Comparison of ENCODE assay signal across 3 cellular contexts in genomic region chr4:125649452-125649851, GRCh38.
TF ChIP-seq lines count a peak whose summit lies in the region.

No MANE protein-coding gene starts in this region.

TF ChIP-seq in GM23338, 12 proteins besides CTCF, POLR2A, EP300 and RAD21 (continues in another document):
- TF ChIP-seq EZH2 (IDR thresholded peaks at IDR 0.05; ENCODE audit: low read depth, unreplicated experiment): no peak
- TF ChIP-seq CREB1 (CRISPR knock-in tag; IDR thresholded peaks at IDR 0.05; ENCODE audit: low read depth): no peak
- no peak for TF ChIP-seq EZH2phosphoT487 (IDR thresholded peaks at IDR 0.05; ENCODE audit: unreplicated experiment)
- no peak for TF ChIP-seq ZNF114 (CRISPR knock-in tag; IDR thresholded peaks at IDR 0.05)
- TF ChIP-seq STAT1 (IDR thresholded peaks at IDR 0.05; ENCODE audit: unreplicated experiment): no peak
- TF ChIP-seq ZNF331 (CRISPR knock-in tag; IDR thresholded peaks at IDR 0.05; ENCODE audit: low read depth): no peak
- TF ChIP-seq REST (IDR thresholded peaks at IDR 0.05; ENCODE audit: unreplicated experiment): no peak
- no peak for TF ChIP-seq POLR2AphosphoS5 (IDR thresholded peaks at IDR 0.05; ENCODE audit: low read depth)
- TF ChIP-seq NANOG (IDR thresholded peaks at IDR 0.05; ENCODE audit: borderline replicate concordance): no peak

TF ChIP-seq in HCT116, 20 proteins besides CTCF, POLR2A, EP300 and RAD21:
- TF ChIP-seq SIN3A (IDR thresholded peaks at IDR 0.05; ENCODE audit: low read depth) (no peak), CEBPB (IDR thresholded peaks at IDR 0.05; ENCODE audit: low read depth) (no peak), SRF (IDR thresholded peaks at IDR 0.05; ENCODE audit: low read depth) (no peak), TCF7L2 (IDR thresholded peaks at IDR 0.05; ENCODE audit: borderline replicate concordance, extremely low read depth, insufficient read depth, insufficient read length) (no peak), JUND (IDR thresholded peaks at IDR 0.05) (no peak), YY1 (IDR thresholded peaks at IDR 0.05; ENCODE audit: extremely low read depth, insufficient replicate concordance, low read depth, low read length) (no peak), ZNF274 (IDR thresholded peaks at IDR 0.05; ENCODE audit: low read depth, low read length) (no peak), FOSL1 (IDR thresholded peaks at IDR 0.05; ENCODE audit: low read depth) (no peak), SP1 (IDR thresholded peaks at IDR 0.05; ENCODE audit: low read depth) (no peak), CBX3 (IDR thresholded peaks at IDR 0.05; ENCODE audit: low read depth) (no peak), ZBTB33 (IDR thresholded peaks at IDR 0.05; ENCODE audit: extremely low read depth, insufficient replicate concordance, low read length) (no peak), ELF1 (IDR thresholded peaks at IDR 0.05; ENCODE audit: borderline replicate concordance, low read depth) (no peak), EZH2 (IDR thresholded peaks at IDR 0.05) (no peak), POLR2AphosphoS5 (IDR thresholded peaks at IDR 0.05; ENCODE audit: low read depth, low read length) (no peak), EZH2phosphoT487 (IDR thresholded peaks at IDR 0.05; ENCODE audit: borderline replicate concordance) (no peak), ZFX (IDR thresholded peaks at IDR 0.05) (no peak), REST (IDR thresholded peaks at IDR 0.05; ENCODE audit: low read depth) (no peak), ATF3 (IDR thresholded peaks at IDR 0.05) (no peak)
- TF ChIP-seq, protein P1, sequence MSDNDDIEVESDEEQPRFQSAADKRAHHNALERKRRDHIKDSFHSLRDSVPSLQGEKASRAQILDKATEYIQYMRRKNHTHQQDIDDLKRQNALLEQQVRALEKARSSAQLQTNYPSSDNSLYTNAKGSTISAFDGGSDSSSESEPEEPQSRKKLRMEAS (IDR thresholded peaks at IDR 0.05): no peak

TF ChIP-seq in H1, 55 proteins besides CTCF, POLR2A, EP300 and RAD21:
- no peak for TF ChIP-seq ATF2 (IDR thresholded peaks at IDR 0.05; ENCODE audit: low read length)
- no peak for TF ChIP-seq ATF3 (IDR thresholded peaks at IDR 0.05; ENCODE audit: insufficient read depth, low read depth, low read length)
- no peak for TF ChIP-seq CHD1 (IDR thresholded peaks at IDR 0.05; ENCODE audit: low read depth, low read length)
- TF ChIP-seq ZNF274 (IDR thresholded peaks at IDR 0.05; ENCODE audit: borderline replicate concordance, extremely low read depth, low read length): no peak
TF ChIP-seq in H1: peak in this region for 0.
